ENCODE assay signal across 24 cellular contexts in genomic region chr1:94042388-94042787, GRCh38.
"Had no signal": no experiment of that assay in that cellular context is flagged by ENCODE, and none has a peak within 500 bp of the region (broad histone marks: within the 10 kb centered on the region; RNA-seq: fewer than 3 reads in every experiment).

No MANE protein-coding gene starts in this region.

- ATAC-seq: gastroesophageal sphincter; heart left ventricle; left lobe of liver; natural killer cell; pancreas; right lobe of liver; stimulated activated naive CD8-positive, alpha-beta T cell treated with anti-CD3 and anti-CD28 coated beads, Interleukin-15, amount 100 ng/mL, for 72 hours had no signal

- H3K36me3 ChIP-seq: esophagus squamous epithelium, gastroesophageal sphincter, heart left ventricle, neutrophil, pancreas, right lobe of liver, thyroid gland had no signal

- H3K9me3 ChIP-seq: esophagus squamous epithelium, gastroesophageal sphincter, heart left ventricle, neutrophil, pancreas, right lobe of liver, thyroid gland had no signal

- H3K4me3 Mint-ChIP-seq: natural killer cell; stimulated activated naive CD8-positive, alpha-beta T cell treated with anti-CD3 and anti-CD28 coated beads, Interleukin-15, amount 100 ng/mL, for 72 hours; type B pancreatic cell had no signal

- H3K27me3 ChIP-seq: gastroesophageal sphincter, hepatocyte, pancreas, right lobe of liver, thyroid gland had no signal

- H2AFZ ChIP-seq: hepatocyte had no signal

- DNase-seq: dermis blood vessel endothelial cell; effector memory CD4-positive, alpha-beta T cell; erythroblast; esophagus squamous epithelium; heart left ventricle; kidney; natural killer cell; pancreas; right lobe of liver; stimulated activated CD4-positive, alpha-beta T cell treated with anti-CD3 and anti-CD28 coated beads, Interleukin-12 subunit alpha, Interleukin-12 subunit beta, amount 100 ng/mL, for 4 hours; stimulated activated CD4-positive, alpha-beta T cell treated with anti-CD3 and anti-CD28 coated beads, Interleukin-1b, Interleukin-23, amount 100 ng/mL, for 48 hours; stimulated activated CD4-positive, alpha-beta T cell treated with anti-CD3 and anti-CD28 coated beads, Interleukin-4, amount 100 ng/mL, for 1 hour; stimulated activated CD8-positive, alpha-beta memory T cell treated with anti-CD3 and anti-CD28 coated beads, Interleukin-4, amount 100 ng/mL, for 48 hours; stimulated activated naive CD4-positive, alpha-beta T cell; stimulated activated naive CD8-positive, alpha-beta T cell treated with anti-CD3 and anti-CD28 coated beads, Interleukin-15, amount 100 ng/mL, for 72 hours; thyroid gland had no signal

- H3K4me3 ChIP-seq: coronary artery, esophagus squamous epithelium, gastroesophageal sphincter, heart left ventricle, hepatocyte, pancreas, right lobe of liver, smooth muscle cell, thyroid gland had no signal

- H3K36me3 Mint-ChIP-seq: natural killer cell had no signal

- H3K9me3 Mint-ChIP-seq: natural killer cell; stimulated activated naive CD8-positive, alpha-beta T cell treated with anti-CD3 and anti-CD28 coated beads, Interleukin-15, amount 100 ng/mL, for 72 hours; type B pancreatic cell had no signal

- H3K27ac Mint-ChIP-seq: natural killer cell, progenitor cell of endocrine pancreas, type B pancreatic cell had no signal

- H3K27ac ChIP-seq: hepatocyte, neutrophil, pancreas, right lobe of liver had no signal

- H3K27me3 Mint-ChIP-seq: type B pancreatic cell had no signal

- H3K4me1 ChIP-seq: pancreas had no signal

- H3K4me2 ChIP-seq: hepatocyte, smooth muscle cell had no signal
